Comparison of ENCODE assay signal across 14 cellular contexts in the genomic region with DNA sequence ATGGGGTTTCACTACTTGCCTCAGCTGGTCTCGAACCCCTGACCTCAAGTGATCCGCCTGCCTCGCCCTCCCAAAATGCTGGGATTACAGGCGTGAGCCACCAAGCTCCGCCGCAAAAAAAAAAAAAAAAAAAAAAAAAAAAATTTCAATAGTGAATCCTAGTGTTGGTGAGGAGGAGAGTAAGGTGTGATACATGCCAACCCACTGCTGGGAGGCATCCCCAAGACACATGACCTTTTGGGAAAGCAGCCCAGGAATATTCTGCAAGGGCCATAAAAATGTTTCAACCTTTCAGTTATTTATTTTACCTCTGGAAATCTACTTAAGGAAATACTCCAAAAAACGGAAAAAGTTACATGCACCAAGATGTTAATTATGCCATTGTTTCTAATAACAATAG.
"Had no signal": no experiment of that assay in that cellular context is flagged by ENCODE, and none has a peak within 500 bp of the region (broad histone marks: within the 10 kb centered on the region; RNA-seq: fewer than 3 reads in every experiment).

No MANE protein-coding gene starts in this region.

- H3K9me3 ChIP-seq: pancreas, stomach, thyroid gland, uterus had no signal

- H3K27ac ChIP-seq: cardiac muscle cell, pancreas, thyroid gland had no signal

- ATAC-seq: left lobe of liver, pancreas had no signal

- DNase-seq: activated CD4-positive, alpha-beta T cell treated with anti-CD3 and anti-CD28 coated beads for 1 hour; activated CD8-positive, alpha-beta memory T cell treated with anti-CD3 and anti-CD28 coated beads for 24 hours; activated effector memory CD4-positive, alpha-beta T cell treated with Interleukin-2 at 50 U/mL for 16 hours; foreskin melanocyte; head of caudate nucleus; mesenchymal stem cell; pancreas; retina; small intestine; stomach; thyroid gland had no signal

- H3K4me3 ChIP-seq: cardiac muscle cell, pancreas, stomach, thyroid gland, uterus had no signal

- H3K36me3 ChIP-seq: cardiac muscle cell, pancreas, thyroid gland, uterus had no signal

- H3K27me3 ChIP-seq: cardiac muscle cell, pancreas, stomach, thyroid gland, uterus had no signal
